ENCODE assay signal across 27 cellular contexts in the genomic region with DNA sequence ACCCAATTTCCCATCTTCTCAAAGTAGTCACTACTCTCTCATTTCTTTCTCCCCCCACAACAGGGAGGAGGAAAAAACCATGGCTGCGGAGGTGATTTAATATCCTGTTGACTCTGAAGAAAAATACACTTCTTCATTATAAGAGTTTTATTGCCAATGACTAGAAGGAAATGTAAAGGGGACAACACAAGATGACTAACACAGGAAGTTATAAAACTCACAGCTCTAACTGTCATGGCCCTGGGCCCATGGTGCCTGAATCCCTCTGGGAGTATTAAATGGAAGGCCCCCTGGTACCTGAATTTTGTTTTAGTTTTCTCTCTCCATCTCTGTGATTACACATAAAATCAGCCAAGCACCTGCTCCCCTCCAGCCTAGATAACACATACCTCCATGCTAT.
A peak's percentile ranks its signal among the peaks of the same experiment; 100 is the strongest.
DNase-seq lines count a peak whose midpoint lies in the region; FAIRE-seq and TF ChIP-seq lines count a peak whose summit lies in the region.
"Had no signal": no experiment of that assay in that cellular context is flagged by ENCODE, and none has a peak within 500 bp of the region (broad histone marks: within the 10 kb centered on the region; RNA-seq: fewer than 3 reads in every experiment).

No MANE protein-coding gene starts in this region.

- no peak for TF ChIP-seq POLR2A in spleen (IDR thresholded peaks at IDR 0.05)

- no peaks in the 10 kb centered on the region for H3K4me1 Mint-ChIP-seq in activated naive CD4-positive, alpha-beta T cell treated with anti-CD3 and anti-CD28 coated beads, Interleukin-2, amount 50 U/mL, for 24 hours
- no peaks in the 10 kb centered on the region for H3K4me1 Mint-ChIP-seq in activated naive CD4-positive, alpha-beta T cell treated with anti-CD3 and anti-CD28 coated beads, Interleukin-2, amount 10 ng/mL, durations not matched to agents 7 days and 5 days
- H3K4me1 Mint-ChIP-seq: activated B cell treated with CpG ODN at 0.5 μM for 24 hours, B cell had no signal

- H3K27ac Mint-ChIP-seq in activated naive CD4-positive, alpha-beta T cell treated with anti-CD3 and anti-CD28 coated beads, Interleukin-2, amount 50 U/mL, for 24 hours: peak overlapping the region; percentile 21
- H3K27ac Mint-ChIP-seq in activated naive CD4-positive, alpha-beta T cell treated with anti-CD3 and anti-CD28 coated beads, Interleukin-2, amount 10 ng/mL, durations not matched to agents 7 days and 5 days: no peak overlapping the region
- H3K27ac Mint-ChIP-seq: activated B cell treated with CpG ODN at 0.5 μM for 24 hours; activated CD4-positive, alpha-beta memory T cell treated with anti-CD3 and anti-CD28 coated beads for 36 hours; activated naive CD4-positive, alpha-beta T cell treated with anti-CD3 and anti-CD28 coated beads for 36 hours; B cell; HFFc6; stimulated activated naive CD8-positive, alpha-beta T cell treated with anti-CD3 and anti-CD28 coated beads, Interleukin-15, Interleukin-2, amounts not matched to agents 100 ng/mL and 50 ng/mL, for 24 hours; type B pancreatic cell had no signal

- H3K4me3 ChIP-seq in fibroblast of pulmonary artery (replicated peaks; ENCODE audit: low read depth, low read length) (no peak overlapping the region), spleen (no peak overlapping the region)
- H3K4me3 ChIP-seq: esophagus squamous epithelium, pancreas had no signal

- no peak overlapping the region for H3K27ac ChIP-seq in spleen
- H3K27ac ChIP-seq: 22Rv1, esophagus squamous epithelium, pancreas had no signal

- FAIRE-seq in urothelium cell line (lab: Jason Lieb, UNC): no peak
- FAIRE-seq: pancreas had no signal

- H3K36me3 Mint-ChIP-seq in activated naive CD4-positive, alpha-beta T cell treated with anti-CD3 and anti-CD28 coated beads, Interleukin-2, amount 50 U/mL, for 24 hours: no peaks in the 10 kb centered on the region
- no peaks in the 10 kb centered on the region for H3K36me3 Mint-ChIP-seq in activated naive CD4-positive, alpha-beta T cell treated with anti-CD3 and anti-CD28 coated beads, Interleukin-2, amount 10 ng/mL, durations not matched to agents 7 days and 5 days
- H3K36me3 Mint-ChIP-seq: activated CD4-positive, alpha-beta memory T cell treated with anti-CD3 and anti-CD28 coated beads for 36 hours; type B pancreatic cell had no signal

- 50 to 64% (median 58%) methylated on average over 1 of the region's 1 CpG for WGBS in spleen, 5 donors

- H3K27me3 Mint-ChIP-seq in activated naive CD4-positive, alpha-beta T cell treated with anti-CD3 and anti-CD28 coated beads, Interleukin-2, amount 50 U/mL, for 24 hours: no peaks in the 10 kb centered on the region
- no peaks in the 10 kb centered on the region for H3K27me3 Mint-ChIP-seq in activated naive CD4-positive, alpha-beta T cell treated with anti-CD3 and anti-CD28 coated beads, Interleukin-2, amount 10 ng/mL, durations not matched to agents 7 days and 5 days
- H3K27me3 Mint-ChIP-seq: activated B cell treated with CpG ODN at 0.5 μM for 24 hours; activated CD4-positive, alpha-beta memory T cell treated with anti-CD3 and anti-CD28 coated beads for 36 hours; B cell; stimulated activated naive CD8-positive, alpha-beta T cell treated with anti-CD3 and anti-CD28 coated beads, Interleukin-15, Interleukin-2, amounts not matched to agents 100 ng/mL and 50 ng/mL, for 24 hours had no signal

- H3K4me1 ChIP-seq in spleen: no peaks in the 10 kb centered on the region
- H3K4me1 ChIP-seq: Caco-2, pancreas had no signal

- intact Hi-C loops in spleen (cut with DNase I; ENCODE audit: low total_unique reads): no loop called here

- H3K27me3 ChIP-seq in spleen (replicated peaks in 1 of 7): no peaks in the 10 kb centered on the region
- H3K27me3 ChIP-seq: esophagus squamous epithelium, pancreas had no signal

- no peak for DNase-seq in activated naive CD4-positive, alpha-beta T cell treated with anti-CD3 and anti-CD28 coated beads, Interleukin-2, amount 10 ng/mL, durations not matched to agents 7 days and 5 days
- DNase-seq in NCI-H69 (lab: John Stamatoyannopoulos, UW): peak; percentile 87
- peak; percentile 8 for DNase-seq in fibroblast of pulmonary artery (ENCODE audit: low read depth)
- peak; percentile 8 for DNase-seq in urothelium cell line (ENCODE audit: low spot score)
- no peak for DNase-seq in spleen
- no peak for DNase-seq in NCI-H1092 (lab: John Stamatoyannopoulos, UW)
- DNase-seq in NCI-H128 (lab: John Stamatoyannopoulos, UW; ENCODE audit: unreplicated experiment): no peak
- DNase-seq: activated B cell treated with CpG ODN at 0.5 μM for 24 hours; activated CD4-positive, alpha-beta memory T cell treated with anti-CD3 and anti-CD28 coated beads for 36 hours; activated naive CD4-positive, alpha-beta T cell treated with anti-CD3 and anti-CD28 coated beads for 36 hours; aorta; Caco-2; effector CD8-positive, alpha-beta T cell; esophagus squamous epithelium; HFFc6; Karpas-422; left ventricle myocardium superior; NCI-H146; NCI-H2227 treated with DMSO at 0.1 percent for 48 hours; pancreas; stimulated activated CD4-positive, alpha-beta T cell treated with anti-CD3 and anti-CD28 coated beads, Interleukin-1b, Interleukin-23, amount 100 ng/mL, for 48 hours; T-helper 9 cell had no signal

- peaks cover 0 to 5% (median 0%) of the 10 kb centered on the region in 8 donors for H3K9me3 ChIP-seq in spleen
- H3K9me3 ChIP-seq: Caco-2, esophagus squamous epithelium, pancreas had no signal

- no peaks in the 10 kb centered on the region for H3K36me3 ChIP-seq in spleen
- H3K36me3 ChIP-seq: esophagus squamous epithelium, pancreas had no signal

- TF ChIP-seq CTCF in fibroblast of pulmonary artery (IDR thresholded peaks at IDR 0.05; ENCODE audit: low read length, missing control alignments) (no peak), spleen (IDR thresholded peaks at IDR 0.05 in 8 of 11, conservative IDR thresholded peaks at IDR 0.05 in 3 of 11) (no peak)

- no peaks in the 10 kb centered on the region for H3K9me3 Mint-ChIP-seq in activated naive CD4-positive, alpha-beta T cell treated with anti-CD3 and anti-CD28 coated beads, Interleukin-2, amount 50 U/mL, for 24 hours
- H3K9me3 Mint-ChIP-seq in activated naive CD4-positive, alpha-beta T cell treated with anti-CD3 and anti-CD28 coated beads, Interleukin-2, amount 10 ng/mL, durations not matched to agents 7 days and 5 days: peaks cover 2% of the 10 kb centered on the region
- H3K9me3 Mint-ChIP-seq: activated naive CD4-positive, alpha-beta T cell treated with anti-CD3 and anti-CD28 coated beads for 36 hours; type B pancreatic cell had no signal

- CTCF ChIA-PET in activated naive CD4-positive, alpha-beta T cell treated with anti-CD3 and anti-CD28 coated beads, Interleukin-2, amount 10 ng/mL, durations not matched to agents 7 days and 5 days (lab: Charles Lee): no interaction called here

- no peak overlapping the region for H3K4me3 Mint-ChIP-seq in activated naive CD4-positive, alpha-beta T cell treated with anti-CD3 and anti-CD28 coated beads, Interleukin-2, amount 50 U/mL, for 24 hours
- no peak overlapping the region for H3K4me3 Mint-ChIP-seq in activated naive CD4-positive, alpha-beta T cell treated with anti-CD3 and anti-CD28 coated beads, Interleukin-2, amount 10 ng/mL, durations not matched to agents 7 days and 5 days
- H3K4me3 Mint-ChIP-seq: activated B cell treated with CpG ODN at 0.5 μM for 24 hours; activated CD4-positive, alpha-beta memory T cell treated with anti-CD3 and anti-CD28 coated beads for 36 hours; activated naive CD4-positive, alpha-beta T cell treated with anti-CD3 and anti-CD28 coated beads for 36 hours; B cell; HFFc6; stimulated activated naive CD8-positive, alpha-beta T cell treated with anti-CD3 and anti-CD28 coated beads, Interleukin-15, Interleukin-2, amounts not matched to agents 100 ng/mL and 50 ng/mL, for 24 hours; type B pancreatic cell had no signal

Comparison
In these comparisons a context has a peak if more than half of its experiments do, and no peak if none do; other contexts are left out.
1. DNase-seq: peak in NCI-H69 (single experiment), fibroblast of pulmonary artery (single experiment) and urothelium cell line (single experiment); none in activated naive CD4-positive, alpha-beta T cell treated with anti-CD3 and anti-CD28 coated beads, Interleukin-2, amount 10 ng/mL, durations not matched to agents 7 days and 5 days (single experiment), spleen (single experiment), NCI-H1092 (single experiment) and NCI-H128 (single experiment).